22 cellular contexts compared by ENCODE assay signal in genomic region chr3:50552058-50552435, GRCh38. TPM values are rescaled to one million over a fixed set of nuclear protein-coding genes. Genes with fewer than 3 reads are reported as not detected.
DNase-seq lines count a peak whose midpoint lies in the region; ATAC-seq and TF ChIP-seq lines count a peak whose summit lies in the region.
"Had no signal": no experiment of that assay in that cellular context is flagged by ENCODE, and none has a peak within 500 bp of the region (broad histone marks: within the 10 kb centered on the region; RNA-seq: fewer than 3 reads in every experiment).

No MANE protein-coding gene starts in this region.

- no peak overlapping the region for H3K4me3 ChIP-seq in hepatocyte
- H3K4me3 ChIP-seq in smooth muscle cell: no peak overlapping the region
- H3K4me3 ChIP-seq: A549; BLaER1 treated with 17β-estradiol and CSF1 and Interleukin-3, amounts not matched to agents 10 nM and 100 nM; GM23338 had no signal

- H3K79me2 ChIP-seq in hepatocyte (no peaks in the 10 kb centered on the region), smooth muscle cell (ENCODE audit: low read depth) (no peaks in the 10 kb centered on the region)

- WGBS in hepatocyte (ENCODE audit: low lambda C conversion rate, missing lambda C conversion rate): 76% methylated on average over 5 of the region's 5 CpGs
- WGBS in smooth muscle cell (ENCODE audit: low lambda C conversion rate): 94% methylated on average over 5 of the region's 5 CpGs

- no peaks in the 10 kb centered on the region for H3K9me3 Mint-ChIP-seq in stimulated activated effector memory CD8-positive, alpha-beta T cell treated with anti-CD3 and anti-CD28 coated beads, Interleukin-12 subunit alpha, Interleukin-12 subunit beta, amount 100 ng/mL, for 72 hours
- H3K9me3 Mint-ChIP-seq: CD14-positive monocyte; CD4-positive, alpha-beta T cell; CD8-positive, alpha-beta memory T cell; GM23338; H9 had no signal

- H3K4me1 ChIP-seq in hepatocyte (ENCODE audit: insufficient read depth): peaks cover 20% of the 10 kb centered on the region
- H3K4me1 ChIP-seq in smooth muscle cell (ENCODE audit: low read depth): no peaks in the 10 kb centered on the region
- H3K4me1 ChIP-seq: A549 had no signal

- DNase-seq in G401 (ENCODE audit: low spot score): peak; percentile 80
- no peak for DNase-seq in hepatocyte (ENCODE audit: low spot score)
- no peak for DNase-seq in stimulated activated effector memory CD8-positive, alpha-beta T cell treated with anti-CD3 and anti-CD28 coated beads, Interleukin-12 subunit alpha, Interleukin-12 subunit beta, amount 100 ng/mL, for 72 hours (ENCODE audit: low spot score in 2 of 2)
- no peak for DNase-seq in activated gamma-delta T cell treated with Interleukin-2 at 50 U/mL for 16 hours
- no peak for DNase-seq in smooth muscle cell (lab: John Stamatoyannopoulos, UW; ENCODE audit: unreplicated experiment)
- DNase-seq: 8988T; ACHN; AML-193; BE2C; CD4-positive, alpha-beta T cell; CD8-positive, alpha-beta memory T cell; DMS 273 treated with DMSO at 0.1 percent for 48 hours; DMS79; EL; GF-D8; H9 had no signal

- no peaks in the 10 kb centered on the region for H3K9me2 ChIP-seq in hepatocyte (replicated peaks; ENCODE audit: insufficient read depth)

- peaks cover 5% of the 10 kb centered on the region for H3K4me1 Mint-ChIP-seq in stimulated activated effector memory CD8-positive, alpha-beta T cell treated with anti-CD3 and anti-CD28 coated beads, Interleukin-12 subunit alpha, Interleukin-12 subunit beta, amount 100 ng/mL, for 72 hours
- H3K4me1 Mint-ChIP-seq: CD14-positive monocyte; CD8-positive, alpha-beta memory T cell had no signal

- peaks cover 8% of the 10 kb centered on the region for H3K36me3 Mint-ChIP-seq in stimulated activated effector memory CD8-positive, alpha-beta T cell treated with anti-CD3 and anti-CD28 coated beads, Interleukin-12 subunit alpha, Interleukin-12 subunit beta, amount 100 ng/mL, for 72 hours
- H3K36me3 Mint-ChIP-seq: CD14-positive monocyte; CD8-positive, alpha-beta memory T cell had no signal

- H3K4me2 ChIP-seq in hepatocyte (peak overlapping the region; percentile 31), smooth muscle cell (no peak overlapping the region)
- H3K4me2 ChIP-seq: A549; BLaER1 treated with 17β-estradiol and CSF1 and Interleukin-3, amounts not matched to agents 10 nM and 100 nM; GM23338 had no signal

- no peaks in the 10 kb centered on the region for H3F3A ChIP-seq in smooth muscle cell (ENCODE audit: low read depth)

- H4K20me1 ChIP-seq in hepatocyte (ENCODE audit: insufficient read depth, poor library complexity, severe bottlenecking): no peaks in the 10 kb centered on the region
- H4K20me1 ChIP-seq in smooth muscle cell (ENCODE audit: low read depth): no peaks in the 10 kb centered on the region

- TF ChIP-seq CTCF in VCaP (conservative IDR thresholded peaks at IDR 0.05): 0 out of 2 replicates have a peak, but pooled peaks have one; percentile 6
- no peak for TF ChIP-seq CTCF in hepatocyte (IDR thresholded peaks at IDR 0.05; ENCODE audit: poor library complexity)
- TF ChIP-seq CTCF in smooth muscle cell (IDR thresholded peaks at IDR 0.05; ENCODE audit: borderline replicate concordance, insufficient read depth, poor library complexity, severe bottlenecking): no peak

- H3K27me3 ChIP-seq in hepatocyte (no peaks in the 10 kb centered on the region), smooth muscle cell (ENCODE audit: low read depth) (no peaks in the 10 kb centered on the region)
- H3K27me3 ChIP-seq: BE2C; BLaER1 treated with 17β-estradiol and CSF1 and Interleukin-3, amounts not matched to agents 10 nM and 100 nM had no signal

- H3K36me3 ChIP-seq in hepatocyte (replicated peaks; ENCODE audit: insufficient read depth, low read depth) (no peaks in the 10 kb centered on the region), smooth muscle cell (ENCODE audit: low read depth) (no peaks in the 10 kb centered on the region)
- H3K36me3 ChIP-seq: BE2C; BLaER1 treated with 17β-estradiol and CSF1 and Interleukin-3, amounts not matched to agents 10 nM and 100 nM had no signal

- H3K9me3 ChIP-seq in hepatocyte (ENCODE audit: low read depth) (no peaks in the 10 kb centered on the region), smooth muscle cell (replicated peaks; ENCODE audit: low read depth) (no peaks in the 10 kb centered on the region)
- H3K9me3 ChIP-seq: A549; BE2C; BLaER1 treated with 17β-estradiol and CSF1 and Interleukin-3, amounts not matched to agents 10 nM and 100 nM had no signal

- H3K9ac ChIP-seq in smooth muscle cell (ENCODE audit: low read depth): no peak overlapping the region

- ATAC-seq in stimulated activated effector memory CD8-positive, alpha-beta T cell treated with anti-CD3 and anti-CD28 coated beads, Interleukin-12 subunit alpha, Interleukin-12 subunit beta, amount 100 ng/mL, for 72 hours: no peak
- ATAC-seq in HG03039 (IDR thresholded peaks at IDR 0.05; ENCODE audit: unreplicated experiment): no peak
- ATAC-seq: A549, GM23338 had no signal

- peak overlapping the region; percentile 66 for H3K27ac Mint-ChIP-seq in stimulated activated effector memory CD8-positive, alpha-beta T cell treated with anti-CD3 and anti-CD28 coated beads, Interleukin-12 subunit alpha, Interleukin-12 subunit beta, amount 100 ng/mL, for 72 hours
- H3K27ac Mint-ChIP-seq: CD4-positive, alpha-beta T cell; GM23338 had no signal

- H3K4me3 Mint-ChIP-seq in stimulated activated effector memory CD8-positive, alpha-beta T cell treated with anti-CD3 and anti-CD28 coated beads, Interleukin-12 subunit alpha, Interleukin-12 subunit beta, amount 100 ng/mL, for 72 hours: no peak overlapping the region
- H3K4me3 Mint-ChIP-seq: CD14-positive monocyte; CD4-positive, alpha-beta T cell; CD8-positive, alpha-beta memory T cell; GM23338; H9 had no signal

- H3K27ac ChIP-seq in VCaP: no peak overlapping the region
- peak overlapping the region; percentile 65 for H3K27ac ChIP-seq in hepatocyte
- H3K27ac ChIP-seq in smooth muscle cell (ENCODE audit: low read depth): no peak overlapping the region
- H3K27ac ChIP-seq: A549; BLaER1 treated with 17β-estradiol and CSF1 and Interleukin-3, amounts not matched to agents 10 nM and 100 nM had no signal

- H2AFZ ChIP-seq in hepatocyte (no peak overlapping the region), smooth muscle cell (ENCODE audit: low read depth) (no peak overlapping the region)
- H2AFZ ChIP-seq: GM23338 had no signal

- in situ Hi-C loops in G401 (cut with HindIII; ENCODE audit: low sequenced_read_pairs): no loop called here

RNA-seq across cellular contexts. Expression of gene C3orf18, which starts 15.5 kb away (rescaled TPM):
- total RNA-seq in G401 (2014; rRNA removed; shearing (Covaris generic)): 10.8 and 15.4 TPM in 2 replicates
- 4.7 and 5.6 TPM in 2 replicates for total RNA-seq in hepatocyte
- polyA plus RNA-seq in hepatocyte: 2.9 and 6.1 TPM in 2 replicates
- total RNA-seq in smooth muscle cell: 6.6 and 8.7 TPM in 2 replicates
- polyA plus RNA-seq in smooth muscle cell: 18.9 and 20.0 TPM in 2 replicates

RNA-seq across cellular contexts. Expression of gene HEMK1, which starts 17.3 kb away (rescaled TPM):
- total RNA-seq in G401 (2014; rRNA removed; shearing (Covaris generic)): 3.4 and 9.5 TPM in 2 replicates
- total RNA-seq in hepatocyte (18.5 and 18.6 TPM in 2 replicates), smooth muscle cell (6.5 and 15.3 TPM in 2 replicates)
- polyA plus RNA-seq in hepatocyte (21.8 and 27.2 TPM in 2 replicates), smooth muscle cell (26.4 and 28.3 TPM in 2 replicates)

RNA-seq across cellular contexts. Expression of gene CACNA2D2, which starts 48.6 kb away (rescaled TPM):
- total RNA-seq in G401 (2014; rRNA removed; shearing (Covaris generic)): 1.9 and 2.0 TPM in 2 replicates
- total RNA-seq in hepatocyte (0.87 and 1.2 TPM in 2 replicates), smooth muscle cell (0.27 and 0.31 TPM in 2 replicates)
- polyA plus RNA-seq in hepatocyte (1.4 and 1.5 TPM in 2 replicates), smooth muscle cell (0.51 and 0.58 TPM in 2 replicates)

RNA-seq across cellular contexts. Expression of gene CISH, which starts 59.5 kb away (rescaled TPM):
- 1.7 and 2.2 TPM in 2 replicates for total RNA-seq in G401 (2014; rRNA removed; shearing (Covaris generic))
- 4.0 and 5.9 TPM in 2 replicates for total RNA-seq in hepatocyte
- polyA plus RNA-seq in hepatocyte: 9.0 and 15.3 TPM in 2 replicates
- 1.8 and 3.0 TPM in 2 replicates for total RNA-seq in smooth muscle cell
- 12.4 and 15.9 TPM in 2 replicates for polyA plus RNA-seq in smooth muscle cell
